Comparison of ENCODE assay signal across 8 cellular contexts in genomic region chr9:126491256-126491879, GRCh38.
DNase-seq lines count a peak whose midpoint lies in the region; ATAC-seq and FAIRE-seq lines count a peak whose summit lies in the region.

No MANE protein-coding gene starts in this region.

- no peak overlapping the region for H2AK5ac ChIP-seq in neuronal stem cell (ENCODE audit: low read depth, low read length)

- FAIRE-seq in GM18507 (lab: Jason Lieb, UNC), result peak; percentile 88

- no peak overlapping the region for H3K23ac ChIP-seq in neuronal stem cell (ENCODE audit: low read depth, low read length, poor library complexity)

- H3K9me3 ChIP-seq in neuronal stem cell (replicated peaks in 1 of 2; ENCODE audit: control insufficient read depth in 2 of 2, insufficient read depth in 1 of 2, low read depth in 1 of 2, low read length in 2 of 2), result no peaks in the 10 kb centered on the region

- H3K36me3 ChIP-seq in neuronal stem cell (replicated peaks in 1 of 2; ENCODE audit: control insufficient read depth in 2 of 2, insufficient read depth in 2 of 2, low read length in 2 of 2), result peaks cover 1 to 3% of the 10 kb centered on the region in 2 donors

- H3K9ac ChIP-seq in neuronal stem cell (ENCODE audit: low read depth, low read length, poor library complexity), result no peak overlapping the region

- no peak overlapping the region for H2BK12ac ChIP-seq in neuronal stem cell (ENCODE audit: low read length)

- no peaks in the 10 kb centered on the region for H3K79me1 ChIP-seq in neuronal stem cell (ENCODE audit: low read depth, low read length)

- no peak overlapping the region for H2BK5ac ChIP-seq in neuronal stem cell (ENCODE audit: low read length)

- no peak overlapping the region for H3K4ac ChIP-seq in neuronal stem cell (ENCODE audit: low read length)

- H3K18ac ChIP-seq in neuronal stem cell (ENCODE audit: low read length), result no peak overlapping the region

- H3K27me3 ChIP-seq in neuronal stem cell (ENCODE audit: control insufficient read depth in 3 of 3, insufficient read depth in 3 of 3, low read depth in 1 of 3, low read length in 3 of 3), result no peaks in the 10 kb centered on the region

- H4K8ac ChIP-seq in neuronal stem cell (ENCODE audit: low read depth, low read length), result no peak overlapping the region

- peak; percentile 88 for DNase-seq in Ammon's horn (ENCODE audit: low spot score)
- no peak for DNase-seq in GM18507 (ENCODE audit: extremely low spot score, insufficient read length, low read depth)
- peak; percentile 1 to 60 for DNase-seq in NCI-H446 (lab: John Stamatoyannopoulos, UW)
- DNase-seq in activated CD8-positive, alpha-beta memory T cell treated with anti-CD3 and anti-CD28 coated beads, Interleukin-2, amount 50 U/mL, for 4 hours, result peak; percentile 58
- peak; percentile 85 for DNase-seq in fibroblast of peridontal ligament (ENCODE audit: extremely low read depth)
- peak; percentile 75 for DNase-seq in neuronal stem cell (ENCODE audit: low spot score)

- no peak overlapping the region for H3K4me2 ChIP-seq in neuronal stem cell (ENCODE audit: insufficient read depth, low read length, poor library complexity, severe bottlenecking)

- H2BK15ac ChIP-seq in neuronal stem cell (ENCODE audit: low read length), result no peak overlapping the region

- H2BK120ac ChIP-seq in neuronal stem cell (ENCODE audit: low read depth, low read length), result no peak overlapping the region

- H4K91ac ChIP-seq in neuronal stem cell (ENCODE audit: low read depth, low read length, poor library complexity), result no peak overlapping the region

- no peak overlapping the region for H3K4me3 ChIP-seq in neuronal stem cell (ENCODE audit: low read length in 2 of 2)

- peaks cover 0 to 5% of the 10 kb centered on the region in 2 donors for H3K4me1 ChIP-seq in neuronal stem cell (ENCODE audit: control insufficient read depth in 2 of 2, insufficient read depth in 1 of 2, low read depth in 1 of 2, low read length in 2 of 2)

- no peak overlapping the region for H2AFZ ChIP-seq in neuronal stem cell (ENCODE audit: low read length)

- no peak overlapping the region for H3K27ac ChIP-seq in neuronal stem cell (replicated peaks; ENCODE audit: low read length)

- WGBS in neuronal stem cell (ENCODE audit: extremely low coverage in 2 of 2, insufficient read length in 2 of 2, insufficient replicate concordance in 1 of 2), 2 donors, result no CpG with 5 or more reads among the region's 11 CpGs

- ATAC-seq in GM19463 (IDR thresholded peaks at IDR 0.05; ENCODE audit: unreplicated experiment) (no peak), GM21529 (IDR thresholded peaks at IDR 0.05; ENCODE audit: unreplicated experiment) (no peak)

- H3K14ac ChIP-seq in neuronal stem cell (ENCODE audit: low read length), result no peak overlapping the region
